1 cellular context compared by ENCODE assay signal in the genomic region with DNA sequence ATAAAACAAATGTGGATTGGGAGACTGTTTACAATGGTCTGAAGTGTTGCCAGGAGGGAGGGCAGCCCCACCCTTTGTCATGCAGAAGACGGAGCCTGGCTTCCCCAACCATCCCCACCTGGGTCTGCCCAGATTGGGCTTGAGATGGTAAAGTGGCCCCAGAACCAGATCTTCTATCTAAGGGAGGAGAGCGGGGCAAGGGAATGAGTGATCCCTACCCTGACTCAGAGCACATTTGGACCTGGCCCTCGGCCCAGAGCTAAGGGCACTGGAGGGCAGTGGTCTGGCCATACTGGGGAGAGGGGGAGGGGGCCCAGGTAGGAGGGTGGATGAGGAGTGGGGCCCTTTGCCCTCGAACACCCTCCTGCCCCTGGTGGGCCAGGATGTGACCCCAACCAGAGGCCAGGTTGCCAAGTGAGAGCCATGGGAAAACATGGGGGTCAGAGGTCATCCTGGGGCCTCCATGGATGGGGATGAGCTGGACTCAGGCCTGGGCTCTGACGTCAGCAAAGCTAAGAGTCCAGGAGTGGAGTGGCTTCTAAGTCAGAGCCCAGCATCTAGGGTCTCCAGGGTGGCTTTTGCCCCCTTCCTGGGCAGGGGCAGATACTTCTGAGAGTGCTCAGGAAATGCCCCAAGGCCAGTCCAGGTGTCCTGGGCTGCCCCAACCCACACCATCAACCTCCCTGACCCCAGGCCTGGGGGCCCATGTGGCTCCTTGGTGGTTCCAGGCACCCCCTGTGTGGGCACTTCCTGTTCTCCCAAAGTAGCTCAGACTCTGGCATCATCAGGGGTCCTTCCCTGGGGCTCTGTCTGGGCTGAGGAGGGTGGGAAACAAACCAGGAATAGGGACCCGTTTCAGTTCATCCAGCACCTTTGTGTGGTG.
A peak's percentile ranks its signal among the peaks of the same experiment; 100 is the strongest.
TF ChIP-seq lines count a peak whose summit lies in the region.

No MANE protein-coding gene starts in this region.

TF ChIP-seq in GM23338, 12 proteins besides CTCF, POLR2A, EP300 and RAD21 (continued from another document):
- TF ChIP-seq, protein P1, sequence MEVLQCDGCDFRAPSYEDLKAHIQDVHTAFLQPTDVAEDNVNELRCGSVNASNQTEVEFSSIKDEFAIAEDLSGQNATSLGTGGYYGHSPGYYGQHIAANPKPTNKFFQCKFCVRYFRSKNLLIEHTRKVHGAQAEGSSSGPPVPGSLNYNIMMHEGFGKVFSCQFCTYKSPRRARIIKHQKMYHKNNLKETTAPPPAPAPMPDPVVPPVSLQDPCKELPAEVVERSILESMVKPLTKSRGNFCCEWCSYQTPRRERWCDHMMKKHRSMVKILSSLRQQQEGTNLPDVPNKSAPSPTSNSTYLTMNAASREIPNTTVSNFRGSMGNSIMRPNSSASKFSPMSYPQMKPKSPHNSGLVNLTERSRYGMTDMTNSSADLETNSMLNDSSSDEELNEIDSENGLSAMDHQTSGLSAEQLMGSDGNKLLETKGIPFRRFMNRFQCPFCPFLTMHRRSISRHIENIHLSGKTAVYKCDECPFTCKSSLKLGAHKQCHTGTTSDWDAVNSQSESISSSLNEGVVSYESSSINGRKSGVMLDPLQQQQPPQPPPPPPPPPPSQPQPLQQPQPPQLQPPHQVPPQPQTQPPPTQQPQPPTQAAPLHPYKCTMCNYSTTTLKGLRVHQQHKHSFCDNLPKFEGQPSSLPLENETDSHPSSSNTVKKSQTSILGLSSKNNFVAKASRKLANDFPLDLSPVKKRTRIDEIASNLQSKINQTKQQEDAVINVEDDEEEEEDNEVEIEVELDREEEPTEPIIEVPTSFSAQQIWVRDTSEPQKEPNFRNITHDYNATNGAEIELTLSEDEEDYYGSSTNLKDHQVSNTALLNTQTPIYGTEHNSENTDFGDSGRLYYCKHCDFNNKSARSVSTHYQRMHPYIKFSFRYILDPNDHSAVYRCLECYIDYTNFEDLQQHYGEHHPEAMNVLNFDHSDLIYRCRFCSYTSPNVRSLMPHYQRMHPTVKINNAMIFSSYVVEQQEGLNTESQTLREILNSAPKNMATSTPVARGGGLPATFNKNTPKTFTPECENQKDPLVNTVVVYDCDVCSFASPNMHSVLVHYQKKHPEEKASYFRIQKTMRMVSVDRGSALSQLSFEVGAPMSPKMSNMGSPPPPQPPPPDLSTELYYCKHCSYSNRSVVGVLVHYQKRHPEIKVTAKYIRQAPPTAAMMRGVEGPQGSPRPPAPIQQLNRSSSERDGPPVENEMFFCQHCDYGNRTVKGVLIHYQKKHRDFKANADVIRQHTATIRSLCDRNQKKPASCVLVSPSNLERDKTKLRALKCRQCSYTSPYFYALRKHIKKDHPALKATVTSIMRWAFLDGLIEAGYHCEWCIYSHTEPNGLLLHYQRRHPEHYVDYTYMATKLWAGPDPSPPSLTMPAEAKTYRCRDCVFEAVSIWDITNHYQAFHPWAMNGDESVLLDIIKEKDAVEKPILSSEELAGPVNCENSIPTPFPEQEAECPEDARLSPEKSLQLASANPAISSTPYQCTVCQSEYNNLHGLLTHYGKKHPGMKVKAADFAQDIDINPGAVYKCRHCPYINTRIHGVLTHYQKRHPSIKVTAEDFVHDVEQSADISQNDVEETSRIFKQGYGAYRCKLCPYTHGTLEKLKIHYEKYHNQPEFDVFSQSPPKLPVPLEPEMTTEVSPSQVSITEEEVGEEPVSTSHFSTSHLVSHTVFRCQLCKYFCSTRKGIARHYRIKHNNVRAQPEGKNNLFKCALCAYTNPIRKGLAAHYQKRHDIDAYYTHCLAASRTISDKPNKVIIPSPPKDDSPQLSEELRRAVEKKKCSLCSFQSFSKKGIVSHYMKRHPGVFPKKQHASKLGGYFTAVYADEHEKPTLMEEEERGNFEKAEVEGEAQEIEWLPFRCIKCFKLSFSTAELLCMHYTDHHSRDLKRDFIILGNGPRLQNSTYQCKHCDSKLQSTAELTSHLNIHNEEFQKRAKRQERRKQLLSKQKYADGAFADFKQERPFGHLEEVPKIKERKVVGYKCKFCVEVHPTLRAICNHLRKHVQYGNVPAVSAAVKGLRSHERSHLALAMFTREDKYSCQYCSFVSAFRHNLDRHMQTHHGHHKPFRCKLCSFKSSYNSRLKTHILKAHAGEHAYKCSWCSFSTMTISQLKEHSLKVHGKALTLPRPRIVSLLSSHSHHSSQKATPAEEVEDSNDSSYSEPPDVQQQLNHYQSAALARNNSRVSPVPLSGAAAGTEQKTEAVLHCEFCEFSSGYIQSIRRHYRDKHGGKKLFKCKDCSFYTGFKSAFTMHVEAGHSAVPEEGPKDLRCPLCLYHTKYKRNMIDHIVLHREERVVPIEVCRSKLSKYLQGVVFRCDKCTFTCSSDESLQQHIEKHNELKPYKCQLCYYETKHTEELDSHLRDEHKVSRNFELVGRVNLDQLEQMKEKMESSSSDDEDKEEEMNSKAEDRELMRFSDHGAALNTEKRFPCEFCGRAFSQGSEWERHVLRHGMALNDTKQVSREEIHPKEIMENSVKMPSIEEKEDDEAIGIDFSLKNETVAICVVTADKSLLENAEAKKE (CRISPR knock-in tag; IDR thresholded peaks at IDR 0.05): peak; percentile 44; the same call in 1 of the 2 replicates
- TF ChIP-seq NANOG (IDR thresholded peaks at IDR 0.05; ENCODE audit: borderline replicate concordance): peak; percentile 66; the same call in 1 of the 2 replicates
